In genomic region chrX:128460835-128461234, GRCh38 we compare ENCODE assay signal across 16 cellular contexts.
DNase-seq lines count a peak whose midpoint lies in the region; ATAC-seq and TF ChIP-seq lines count a peak whose summit lies in the region.
"Had no signal": no experiment of that assay in that cellular context is flagged by ENCODE, and none has a peak within 500 bp of the region (broad histone marks: within the 10 kb centered on the region; RNA-seq: fewer than 3 reads in every experiment).

No MANE protein-coding gene starts in this region.

- no peak overlapping the region for H3K27ac Mint-ChIP-seq in activated naive CD4-positive, alpha-beta T cell treated with anti-CD3 and anti-CD28 coated beads, Interleukin-2, amount 50 U/mL, for 72 hours
- H3K27ac Mint-ChIP-seq: activated T-cell treated with anti-CD3 and anti-CD28 coated beads, Interleukin-2, amount 50 U/mL, for 24 hours; B cell; T-helper 1 cell treated with Interleukin-12 subunit alpha and Interleukin-12 subunit beta and Interleukin-4 antibody, amounts not matched to agents 30 μg/mL and 1 μg/mL, for 36 hours had no signal

- DNase-seq in Jurkat, Clone E6-1 (ENCODE audit: low read depth, low spot score) = peak; percentile 3
- DNase-seq in RPMI8226 (peak; percentile 4), iPS-NIHi7 (ENCODE audit: extremely low spot score) (peak; percentile 42)
- no peak for DNase-seq in activated naive CD4-positive, alpha-beta T cell treated with anti-CD3 and anti-CD28 coated beads, Interleukin-2, amount 50 U/mL, for 72 hours (ENCODE audit: low spot score in 2 of 2)
- DNase-seq in stimulated activated naive CD4-positive, alpha-beta T cell treated with Interleukin-2 at 50 U/mL for 16 hours (lab: John Stamatoyannopoulos, UW) = no peak
- DNase-seq: activated CD4-positive, alpha-beta T cell treated with anti-CD3 and anti-CD28 coated beads for 4 hours; activated T-cell treated with anti-CD3 and anti-CD28 coated beads, Interleukin-2, amount 50 U/mL, for 24 hours; HCEC 1CT; islet precursor cell; NCI-H2081 had no signal

- TF ChIP-seq CTCF in C4-2B (conservative IDR thresholded peaks at IDR 0.05) = peak; percentile 57

- ATAC-seq in activated naive CD4-positive, alpha-beta T cell treated with anti-CD3 and anti-CD28 coated beads, Interleukin-2, amount 50 U/mL, for 72 hours = no peak
- ATAC-seq in HG03565 (IDR thresholded peaks at IDR 0.05; ENCODE audit: unreplicated experiment) (no peak), GM21360 (IDR thresholded peaks at IDR 0.05; ENCODE audit: unreplicated experiment) (no peak)

- no peak overlapping the region for H3K4me3 ChIP-seq in Jurkat, Clone E6-1 (ENCODE audit: low read length)
- H3K4me3 ChIP-seq: prostate gland had no signal

- no peaks in the 10 kb centered on the region for H3K36me3 Mint-ChIP-seq in activated naive CD4-positive, alpha-beta T cell treated with anti-CD3 and anti-CD28 coated beads, Interleukin-2, amount 50 U/mL, for 72 hours

- peaks cover 4% of the 10 kb centered on the region in 2 donors for H3K9me3 Mint-ChIP-seq in activated naive CD4-positive, alpha-beta T cell treated with anti-CD3 and anti-CD28 coated beads, Interleukin-2, amount 50 U/mL, for 72 hours
- H3K9me3 Mint-ChIP-seq: activated T-cell treated with anti-CD3 and anti-CD28 coated beads, Interleukin-2, amount 50 U/mL, for 24 hours; T-helper 1 cell treated with Interleukin-12 subunit alpha and Interleukin-12 subunit beta and Interleukin-4 antibody, amounts not matched to agents 30 μg/mL and 1 μg/mL, for 36 hours had no signal

- no peak overlapping the region for H3K27ac ChIP-seq in C4-2B
- H3K27ac ChIP-seq: prostate gland had no signal

Comparison
In these comparisons a context has a peak if more than half of its experiments do, and no peak if none do; other contexts are left out.
1. DNase-seq: peak in Jurkat, Clone E6-1 (single experiment), RPMI8226 (single experiment) and iPS-NIHi7 (single experiment); none in activated naive CD4-positive, alpha-beta T cell treated with anti-CD3 and anti-CD28 coated beads, Interleukin-2, amount 50 U/mL, for 72 hours (0 of 2) and stimulated activated naive CD4-positive, alpha-beta T cell treated with Interleukin-2 at 50 U/mL for 16 hours (single experiment).